Comparison of ENCODE assay signal across 8 cellular contexts in genomic region chr19:1026189-1027019, GRCh38.
DNase-seq lines count a peak whose midpoint lies in the region; ATAC-seq and TF ChIP-seq lines count a peak whose summit lies in the region.

CNN2 (plus strand) TSS chr19:1026608; CDS start chr19:1026662, 54 bp downstream.

- no peaks in the 10 kb centered on the region for H3K36me3 ChIP-seq in BLaER1
- H3K36me3 ChIP-seq in KOPT-K1 (ENCODE audit: insufficient read depth, low read length) = no peaks in the 10 kb centered on the region

- peaks cover 48% of the 10 kb centered on the region for H3K4me1 ChIP-seq in BLaER1

- 0 out of 2 replicates have a peak, but pooled peaks cover 11% of the 10 kb centered on the region for H4K20me1 ChIP-seq in BLaER1

- DNase-seq in central memory CD4-positive, alpha-beta T cell = peak; percentile 60
- peak; percentile 93 for DNase-seq in islet precursor cell
- DNase-seq in stimulated activated CD4-positive, alpha-beta T cell treated with anti-CD3 and anti-CD28 coated beads, Interleukin-15, amount 100 ng/mL, for 24 hours = peak; percentile 84

- no peak for TF ChIP-seq CTCF in VCaP (conservative IDR thresholded peaks at IDR 0.05)

- no peak within 1 kb of the TSS for H3K27ac ChIP-seq in BLaER1
- H3K27ac ChIP-seq in KOPT-K1 (ENCODE audit: low read depth, low read length, poor library complexity, severe bottlenecking) = peak within 1 kb of the TSS; percentile 76
- peak within 1 kb of the TSS; percentile 57; the same call in 1 of the 2 replicates for H3K27ac ChIP-seq in VCaP

- peaks cover 43% of the 10 kb centered on the region for H3K27me3 ChIP-seq in BLaER1

- H3K9me3 ChIP-seq in BLaER1 = no peaks in the 10 kb centered on the region
- no peaks in the 10 kb centered on the region for H3K9me3 ChIP-seq in KOPT-K1 (ENCODE audit: insufficient read depth, low read length, poor library complexity, severe bottlenecking)

- peak within 1 kb of the TSS; percentile 73 for H3K4me3 ChIP-seq in BLaER1

- peak within 1 kb of the TSS; percentile 99 for H3K4me2 ChIP-seq in BLaER1

- ATAC-seq in GM19463 (IDR thresholded peaks at IDR 0.05; ENCODE audit: unreplicated experiment) (peak; percentile 54), GM19035 (IDR thresholded peaks at IDR 0.05; ENCODE audit: unreplicated experiment) (no peak)

- peak within 1 kb of the TSS; percentile 15; the same call in 1 of the 2 replicates for H3K9ac ChIP-seq in BLaER1
